ENCODE assay signal across 20 cellular contexts in genomic region chr22:48595511-48595905, GRCh38.
"Had no signal": no experiment of that assay in that cellular context is flagged by ENCODE, and none has a peak within 500 bp of the region (broad histone marks: within the 10 kb centered on the region; RNA-seq: fewer than 3 reads in every experiment).

No MANE protein-coding gene starts in this region.

- H3K36me3 ChIP-seq: neutrophil, spleen, stomach, thoracic aorta, transverse colon had no signal

- H3K27me3 ChIP-seq: dorsolateral prefrontal cortex, neutrophil, transverse colon had no signal

- H3K9me3 ChIP-seq: neutrophil, thoracic aorta, transverse colon had no signal

- DNase-seq: cortex of kidney; dorsolateral prefrontal cortex; effector CD8-positive, alpha-beta T cell; islet precursor cell; left colon; mesendoderm; naive thymus-derived CD4-positive, alpha-beta T cell; nephron progenitor cell; retina; spleen; stimulated activated CD4-positive, alpha-beta T cell treated with anti-CD3 and anti-CD28 coated beads, Interleukin-15, amount 100 ng/mL, for 24 hours; stimulated activated CD4-positive, alpha-beta T cell treated with anti-CD3 and anti-CD28 coated beads, Interleukin-1b, Interleukin-23, amount 100 ng/mL, for 48 hours; stimulated activated CD4-positive, alpha-beta T cell treated with anti-CD3 and anti-CD28 coated beads, Interleukin-4, amount 100 ng/mL, for 4 hours; stimulated activated naive CD4-positive, alpha-beta T cell; stomach; substantia nigra; transverse colon had no signal

- H3K4me1 ChIP-seq: psoas muscle, spleen, stomach, transverse colon had no signal

- H3K4me3 ChIP-seq: dorsolateral prefrontal cortex, psoas muscle, spleen, stomach, thoracic aorta, transverse colon had no signal

- H3K27ac ChIP-seq: neutrophil, psoas muscle, spleen, stomach, thoracic aorta, transverse colon had no signal
